Comparison of ENCODE assay signal across 18 cellular contexts in the genomic region with DNA sequence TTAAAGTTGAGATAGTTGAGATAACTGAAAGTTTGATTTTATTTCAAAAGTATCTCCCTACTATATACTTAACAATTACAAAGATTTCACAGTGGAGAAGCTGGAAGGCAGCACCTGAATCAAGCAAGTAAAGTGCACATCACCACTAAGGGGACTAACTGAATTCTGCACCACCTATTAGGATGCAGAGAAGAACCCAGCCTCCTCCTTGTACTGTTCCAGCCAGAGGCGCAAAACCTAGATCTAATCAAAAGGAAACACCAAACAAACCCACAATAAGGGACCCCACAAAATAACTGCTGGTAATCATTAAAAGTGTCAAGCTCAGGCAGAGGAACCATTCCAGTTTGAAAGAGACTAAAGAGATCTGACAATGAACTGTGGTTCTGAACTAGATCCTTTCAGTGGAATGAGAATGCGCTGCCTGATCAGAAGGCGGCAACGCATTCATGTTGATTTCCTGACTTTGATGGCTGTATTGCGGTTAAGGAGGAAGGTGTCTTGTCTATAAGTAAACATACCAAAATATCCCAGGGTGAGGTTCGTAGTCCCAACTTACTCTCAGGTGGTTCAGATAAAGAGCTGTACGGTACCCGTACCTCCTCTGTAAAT. TPM values are rescaled to one million over a fixed set of nuclear protein-coding genes. Genes with fewer than 3 reads are reported as not detected.
DNase-seq lines count a peak whose midpoint lies in the region; ATAC-seq and TF ChIP-seq lines count a peak whose summit lies in the region.
"Had no signal": no experiment of that assay in that cellular context is flagged by ENCODE, and none has a peak within 500 bp of the region (broad histone marks: within the 10 kb centered on the region; RNA-seq: fewer than 3 reads in every experiment).

No MANE protein-coding gene starts in this region.

- CTCF ChIA-PET in activated naive CD4-positive, alpha-beta T cell treated with anti-CD3 and anti-CD28 coated beads for 36 hours (lab: Charles Lee): interaction anchor here (1.0 to 1.1 kb wide), 2 partner anchors 11 to 15 kb away, joined by 3 read pairs; no protein-coding TSS in a partner anchor

- peak; percentile 38 for ATAC-seq in activated naive CD8-positive, alpha-beta T cell treated with anti-CD3 and anti-CD28 coated beads, Interleukin-2, amount 50 U/mL, for 24 hours
- peak; percentile 47 for ATAC-seq in stimulated activated effector memory CD8-positive, alpha-beta T cell treated with anti-CD3 and anti-CD28 coated beads, Interleukin-12 subunit alpha, Interleukin-12 subunit beta, amount 100 ng/mL, for 72 hours
- ATAC-seq in HG03442 (IDR thresholded peaks at IDR 0.05; ENCODE audit: unreplicated experiment): no peak
- ATAC-seq: heart right ventricle, right cardiac atrium, SK-N-SH treated with all-trans-retinoic acid at 6 μM for 48 hours, upper lobe of right lung had no signal

- DNase-seq in activated naive CD4-positive, alpha-beta T cell treated with anti-CD3 and anti-CD28 coated beads for 36 hours: no peak
- no peak for DNase-seq in activated naive CD4-positive, alpha-beta T cell treated with Interleukin-2 at 50 U/mL for 16 hours
- DNase-seq in T-helper 2 cell (peak in 3 of 5 experiments; percentile 9 to 49 (median 16)), endothelial cell (ENCODE audit: low spot score) (no peak), NCI-H1436 (lab: John Stamatoyannopoulos, UW) (no peak)
- no peak for DNase-seq in activated naive CD8-positive, alpha-beta T cell treated with anti-CD3 and anti-CD28 coated beads, Interleukin-2, amount 50 U/mL, for 24 hours
- DNase-seq in stimulated activated effector memory CD8-positive, alpha-beta T cell treated with anti-CD3 and anti-CD28 coated beads, Interleukin-12 subunit alpha, Interleukin-12 subunit beta, amount 100 ng/mL, for 72 hours (ENCODE audit: low spot score in 2 of 2): no peak
- DNase-seq: ACHN; activated B cell treated with CpG ODN at 0.5 μM for 24 hours; HCEC 1CT; heart right ventricle; NCI-H2107; nucleus accumbens; right cardiac atrium; stimulated activated CD4-positive, alpha-beta T cell treated with anti-CD3 and anti-CD28 coated beads, Interleukin-2, amount 100 ng/mL, for 24 hours; upper lobe of right lung had no signal

- intact Hi-C loops in activated naive CD4-positive, alpha-beta T cell treated with anti-CD3 and anti-CD28 coated beads for 36 hours (cut with micrococcal nuclease): no loop called here

- H3K36me3 Mint-ChIP-seq in activated naive CD4-positive, alpha-beta T cell treated with anti-CD3 and anti-CD28 coated beads for 36 hours (ENCODE audit: low read depth): peaks cover 6% of the 10 kb centered on the region
- H3K36me3 Mint-ChIP-seq in activated naive CD8-positive, alpha-beta T cell treated with anti-CD3 and anti-CD28 coated beads, Interleukin-2, amount 50 U/mL, for 24 hours (ENCODE audit: low read depth): peaks cover 11% of the 10 kb centered on the region
- H3K36me3 Mint-ChIP-seq in stimulated activated effector memory CD8-positive, alpha-beta T cell treated with anti-CD3 and anti-CD28 coated beads, Interleukin-12 subunit alpha, Interleukin-12 subunit beta, amount 100 ng/mL, for 72 hours: peaks cover 15% of the 10 kb centered on the region
- no peaks in the 10 kb centered on the region for H3K36me3 Mint-ChIP-seq in endothelial cell (ENCODE audit: low read depth, unreplicated experiment)

- no peak for TF ChIP-seq CTCF in endothelial cell (IDR thresholded peaks at IDR 0.05; ENCODE audit: unreplicated experiment)

- H3K27me3 Mint-ChIP-seq in activated naive CD4-positive, alpha-beta T cell treated with anti-CD3 and anti-CD28 coated beads for 36 hours (ENCODE audit: low read depth): no peaks in the 10 kb centered on the region
- no peaks in the 10 kb centered on the region for H3K27me3 Mint-ChIP-seq in activated naive CD8-positive, alpha-beta T cell treated with anti-CD3 and anti-CD28 coated beads, Interleukin-2, amount 50 U/mL, for 24 hours
- H3K27me3 Mint-ChIP-seq in endothelial cell (ENCODE audit: unreplicated experiment): no peaks in the 10 kb centered on the region
- H3K27me3 Mint-ChIP-seq: activated B cell treated with CpG ODN at 0.5 μM for 24 hours had no signal

- peak overlapping the region; percentile 4 for H3K27ac Mint-ChIP-seq in activated naive CD4-positive, alpha-beta T cell treated with anti-CD3 and anti-CD28 coated beads for 36 hours
- peak overlapping the region; percentile 57 for H3K27ac Mint-ChIP-seq in activated naive CD8-positive, alpha-beta T cell treated with anti-CD3 and anti-CD28 coated beads, Interleukin-2, amount 50 U/mL, for 24 hours
- H3K27ac Mint-ChIP-seq in stimulated activated effector memory CD8-positive, alpha-beta T cell treated with anti-CD3 and anti-CD28 coated beads, Interleukin-12 subunit alpha, Interleukin-12 subunit beta, amount 100 ng/mL, for 72 hours: peak overlapping the region; percentile 54
- H3K27ac Mint-ChIP-seq in endothelial cell (ENCODE audit: unreplicated experiment): no peak overlapping the region
- H3K27ac Mint-ChIP-seq: activated B cell treated with CpG ODN at 0.5 μM for 24 hours had no signal

- no peaks in the 10 kb centered on the region for H3K9me3 Mint-ChIP-seq in activated naive CD4-positive, alpha-beta T cell treated with anti-CD3 and anti-CD28 coated beads for 36 hours
- no peaks in the 10 kb centered on the region for H3K9me3 Mint-ChIP-seq in activated naive CD8-positive, alpha-beta T cell treated with anti-CD3 and anti-CD28 coated beads, Interleukin-2, amount 50 U/mL, for 24 hours
- H3K9me3 Mint-ChIP-seq in stimulated activated effector memory CD8-positive, alpha-beta T cell treated with anti-CD3 and anti-CD28 coated beads, Interleukin-12 subunit alpha, Interleukin-12 subunit beta, amount 100 ng/mL, for 72 hours: no peaks in the 10 kb centered on the region
- no peaks in the 10 kb centered on the region for H3K9me3 Mint-ChIP-seq in endothelial cell (ENCODE audit: unreplicated experiment)
- H3K9me3 Mint-ChIP-seq: activated B cell treated with CpG ODN at 0.5 μM for 24 hours had no signal

- peaks cover 49% of the 10 kb centered on the region for H3K4me1 Mint-ChIP-seq in activated naive CD4-positive, alpha-beta T cell treated with anti-CD3 and anti-CD28 coated beads for 36 hours (ENCODE audit: low read depth)
- peaks cover 48% of the 10 kb centered on the region for H3K4me1 Mint-ChIP-seq in activated naive CD8-positive, alpha-beta T cell treated with anti-CD3 and anti-CD28 coated beads, Interleukin-2, amount 50 U/mL, for 24 hours
- peaks cover 47% of the 10 kb centered on the region for H3K4me1 Mint-ChIP-seq in stimulated activated effector memory CD8-positive, alpha-beta T cell treated with anti-CD3 and anti-CD28 coated beads, Interleukin-12 subunit alpha, Interleukin-12 subunit beta, amount 100 ng/mL, for 72 hours
- H3K4me1 Mint-ChIP-seq in endothelial cell (ENCODE audit: unreplicated experiment): peaks cover 11% of the 10 kb centered on the region

- H3K4me3 Mint-ChIP-seq in activated naive CD4-positive, alpha-beta T cell treated with anti-CD3 and anti-CD28 coated beads for 36 hours: no peak overlapping the region
- H3K4me3 Mint-ChIP-seq in activated naive CD8-positive, alpha-beta T cell treated with anti-CD3 and anti-CD28 coated beads, Interleukin-2, amount 50 U/mL, for 24 hours: peak overlapping the region; percentile 13
- H3K4me3 Mint-ChIP-seq in stimulated activated effector memory CD8-positive, alpha-beta T cell treated with anti-CD3 and anti-CD28 coated beads, Interleukin-12 subunit alpha, Interleukin-12 subunit beta, amount 100 ng/mL, for 72 hours: peak overlapping the region; percentile 20
- no peak overlapping the region for H3K4me3 Mint-ChIP-seq in endothelial cell (ENCODE audit: unreplicated experiment)
- H3K4me3 Mint-ChIP-seq: activated B cell treated with CpG ODN at 0.5 μM for 24 hours had no signal

RNA-seq across cellular contexts. Expression of a gene that starts 16.8 kb away (rescaled TPM):
- 100 to 1,000 TPM; 278 to 297 TPM for total RNA-seq in activated naive CD4-positive, alpha-beta T cell treated with anti-CD3 and anti-CD28 coated beads for 36 hours
- 364 TPM for total RNA-seq in endothelial cell (ENCODE audit: unreplicated experiment)

RNA-seq across cellular contexts. Expression of a gene that starts 17.1 kb away (rescaled TPM):
- 100 to 1,000 TPM; 216 to 227 TPM for total RNA-seq in activated naive CD4-positive, alpha-beta T cell treated with anti-CD3 and anti-CD28 coated beads for 36 hours
- total RNA-seq in endothelial cell (ENCODE audit: unreplicated experiment): 487 TPM

RNA-seq across cellular contexts. Expression of a gene that starts 57.4 kb away (rescaled TPM):
- 10 to 100 TPM; 19.5 to 19.6 TPM for total RNA-seq in activated naive CD4-positive, alpha-beta T cell treated with anti-CD3 and anti-CD28 coated beads for 36 hours
- total RNA-seq in endothelial cell (ENCODE audit: unreplicated experiment): 19.1 TPM

Comparison
In these comparisons a context has a peak if more than half of its experiments do, and no peak if none do; other contexts are left out.
1. DNase-seq: peak in T-helper 2 cell (3 of 5); none in activated naive CD4-positive, alpha-beta T cell treated with anti-CD3 and anti-CD28 coated beads for 36 hours (single experiment), activated naive CD4-positive, alpha-beta T cell treated with Interleukin-2 at 50 U/mL for 16 hours (single experiment), activated naive CD8-positive, alpha-beta T cell treated with anti-CD3 and anti-CD28 coated beads, Interleukin-2, amount 50 U/mL, for 24 hours (single experiment), stimulated activated effector memory CD8-positive, alpha-beta T cell treated with anti-CD3 and anti-CD28 coated beads, Interleukin-12 subunit alpha, Interleukin-12 subunit beta, amount 100 ng/mL, for 72 hours (0 of 2), endothelial cell (single experiment) and NCI-H1436 (single experiment).
2. H3K4me3 Mint-ChIP-seq: peak in activated naive CD8-positive, alpha-beta T cell treated with anti-CD3 and anti-CD28 coated beads, Interleukin-2, amount 50 U/mL, for 24 hours (single experiment) and stimulated activated effector memory CD8-positive, alpha-beta T cell treated with anti-CD3 and anti-CD28 coated beads, Interleukin-12 subunit alpha, Interleukin-12 subunit beta, amount 100 ng/mL, for 72 hours (single experiment); none in activated naive CD4-positive, alpha-beta T cell treated with anti-CD3 and anti-CD28 coated beads for 36 hours (single experiment) and endothelial cell (single experiment).